ENCODE assay signal across 9 cellular contexts in the genomic region with DNA sequence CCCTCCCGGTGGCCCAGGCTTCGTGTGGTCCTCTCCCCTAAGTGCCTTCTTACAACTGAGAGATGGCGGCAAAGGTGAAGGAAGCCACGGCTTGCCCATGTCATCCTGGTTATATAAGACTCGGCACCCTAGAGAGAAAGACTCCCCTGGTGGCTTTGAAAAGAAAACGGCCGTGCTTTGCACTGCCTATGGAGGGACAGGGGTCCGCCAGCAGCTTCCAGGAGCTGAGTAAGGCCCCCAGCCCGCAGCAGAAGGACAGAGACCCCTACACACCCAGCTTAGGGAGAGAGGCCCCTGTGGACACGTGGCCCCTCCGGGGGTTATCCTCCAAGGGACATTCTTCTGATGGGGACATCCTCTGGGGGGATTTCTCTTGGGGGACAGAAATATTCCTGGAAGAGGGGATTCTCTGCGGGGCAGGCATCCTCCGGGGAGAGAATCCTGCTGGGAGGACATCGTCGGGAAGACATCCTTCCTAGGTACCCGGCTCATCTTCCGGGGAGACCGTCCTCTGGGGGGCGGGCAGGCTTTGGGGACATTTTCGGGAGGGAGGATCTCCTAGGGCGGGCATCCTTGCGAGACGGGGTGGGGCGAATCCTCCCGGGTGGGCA. TPM values are rescaled to one million over a fixed set of nuclear protein-coding genes. Genes with fewer than 3 reads are reported as not detected.
A peak's percentile ranks its signal among the peaks of the same experiment; 100 is the strongest.
DNase-seq lines count a peak whose midpoint lies in the region; ATAC-seq and TF ChIP-seq lines count a peak whose summit lies in the region.
"Had no signal": no experiment of that assay in that cellular context is flagged by ENCODE, and none has a peak within 500 bp of the region (broad histone marks: within the 10 kb centered on the region; RNA-seq: fewer than 3 reads in every experiment).

No MANE protein-coding gene starts in this region.

- H3K27ac Mint-ChIP-seq in activated CD8-positive, alpha-beta T cell treated with anti-CD3 and anti-CD28 coated beads for 36 hours: peak overlapping the region; percentile 88
- peak overlapping the region; percentile 89 to 98 (median 94) for H3K27ac Mint-ChIP-seq in immature natural killer cell

- no peaks in the 10 kb centered on the region for H3K9me3 ChIP-seq in thoracic aorta

- H3K4me1 Mint-ChIP-seq in activated CD8-positive, alpha-beta T cell treated with anti-CD3 and anti-CD28 coated beads for 36 hours (ENCODE audit: low read depth): peaks cover 30% of the 10 kb centered on the region
- H3K4me1 Mint-ChIP-seq in immature natural killer cell: peaks cover 26 to 31% of the 10 kb centered on the region in 2 donors

- peak; percentile 27 for ATAC-seq in activated CD8-positive, alpha-beta T cell treated with anti-CD3 and anti-CD28 coated beads for 36 hours
- ATAC-seq in thoracic aorta (ENCODE audit: insufficient number of reproducible peaks, low FRiP score, low read depth) (no peak), HG03039 (IDR thresholded peaks at IDR 0.05; ENCODE audit: unreplicated experiment) (no peak), GM21576 (IDR thresholded peaks at IDR 0.05; ENCODE audit: unreplicated experiment) (no peak)

- intact Hi-C loops in activated CD8-positive, alpha-beta T cell treated with anti-CD3 and anti-CD28 coated beads for 36 hours (cut with micrococcal nuclease): no loop called here

- TF ChIP-seq CTCF in AG04449 (IDR thresholded peaks at IDR 0.05; ENCODE audit: insufficient read depth, low read length, missing control alignments): peak; percentile 12
- TF ChIP-seq CTCF in GM20000 (IDR thresholded peaks at IDR 0.05; ENCODE audit: extremely low read depth, missing control alignments): no peak
- no peak for TF ChIP-seq CTCF in activated CD8-positive, alpha-beta T cell treated with anti-CD3 and anti-CD28 coated beads for 36 hours (IDR thresholded peaks at IDR 0.05)
- no peak for TF ChIP-seq CTCF in thoracic aorta (IDR thresholded peaks at IDR 0.05)

- H3K4me3 Mint-ChIP-seq in activated CD8-positive, alpha-beta T cell treated with anti-CD3 and anti-CD28 coated beads for 36 hours: peak overlapping the region; percentile 83
- H3K4me3 Mint-ChIP-seq in immature natural killer cell: peak overlapping the region; percentile 86 to 96 (median 92)

- H3K27me3 Mint-ChIP-seq in activated CD8-positive, alpha-beta T cell treated with anti-CD3 and anti-CD28 coated beads for 36 hours: no peaks in the 10 kb centered on the region
- H3K27me3 Mint-ChIP-seq in immature natural killer cell (ENCODE audit: low read depth in 3 of 3): peaks cover 5 to 10% (median 6%) of the 10 kb centered on the region in 3 donors

- H3K36me3 Mint-ChIP-seq in activated CD8-positive, alpha-beta T cell treated with anti-CD3 and anti-CD28 coated beads for 36 hours (ENCODE audit: low read depth): peaks cover 31% of the 10 kb centered on the region
- H3K36me3 Mint-ChIP-seq in immature natural killer cell: peaks cover 0 to 12% (median 5%) of the 10 kb centered on the region in 3 donors

- H3K27ac ChIP-seq in thoracic aorta: peak overlapping the region; percentile 58 to 78

- POLR2A ChIA-PET in AG04449 (lab: Yijun Ruan, JAX): interaction anchor here (0.9 to 1.2 kb wide), 2 partner anchors 8 to 9 kb away, joined by 3 to 4 read pairs; partner anchors contain the start of gene MRGBP
- POLR2A ChIA-PET in activated CD8-positive, alpha-beta T cell treated with anti-CD3 and anti-CD28 coated beads for 36 hours (lab: Charles Lee): interaction anchor here (0.8 to 2.2 kb wide), 5 partner anchors 9 to 181 kb away, joined by 3 to 12 read pairs (median 6); no protein-coding TSS in a partner anchor

- no peaks in the 10 kb centered on the region for H3K9me3 Mint-ChIP-seq in activated CD8-positive, alpha-beta T cell treated with anti-CD3 and anti-CD28 coated beads for 36 hours
- no peaks in the 10 kb centered on the region for H3K9me3 Mint-ChIP-seq in immature natural killer cell

- H3K27me3 ChIP-seq in thoracic aorta (replicated peaks; ENCODE audit: insufficient read depth): no peaks in the 10 kb centered on the region

- peaks cover 16 to 38% of the 10 kb centered on the region in 2 donors for H3K4me1 ChIP-seq in thoracic aorta (ENCODE audit: control insufficient read depth in 1 of 2, low read depth in 2 of 2)

- peaks cover 17% of the 10 kb centered on the region for H3K36me3 ChIP-seq in thoracic aorta

- H3K4me3 ChIP-seq in AG04449 (ENCODE audit: low read depth, low read length) (peak overlapping the region; percentile 86), thoracic aorta (peak overlapping the region; percentile 95)

- CTCF ChIA-PET in AG04449 (lab: Yijun Ruan, JAX): interaction anchor here (1.2 to 7.8 kb wide), 2 partner anchors 136 to 304 kb away, joined by 3 to 99 read pairs; no protein-coding TSS in a partner anchor
- CTCF ChIA-PET in activated CD8-positive, alpha-beta T cell treated with anti-CD3 and anti-CD28 coated beads for 36 hours (lab: Charles Lee): interaction anchor here (0.7 kb wide), 1 partner anchor 10 kb away, joined by 3 read pairs; no protein-coding TSS in a partner anchor

- DNase-seq in AG04449 (ENCODE audit: low read depth, low spot score) (no peak), GM20000 (ENCODE audit: low spot score) (peak; percentile 58), immature natural killer cell (peak in 2 of 3 donors; percentile 16 to 27), thoracic aorta (ENCODE audit: low spot score) (no peak), NCI-H2081 treated with DMSO at 0.1 percent for 48 hours (lab: John Stamatoyannopoulos, UW) (no peak)
- DNase-seq in activated CD8-positive, alpha-beta T cell treated with anti-CD3 and anti-CD28 coated beads for 36 hours: peak; percentile 50

RNA-seq across cellular contexts. Expression of gene OGFR, which starts 0.5 kb away (rescaled TPM):
- 10 to 100 TPM; 53.6 to 55.2 TPM for total RNA-seq in activated CD8-positive, alpha-beta T cell treated with anti-CD3 and anti-CD28 coated beads for 36 hours
- 10 to 100 TPM; 21.6 to 75.3 (median 31.3) TPM for polyA plus RNA-seq in immature natural killer cell
- total RNA-seq in thoracic aorta: 10 to 100 TPM; 50.6 to 57.4 TPM

RNA-seq across cellular contexts. Expression of gene MRGBP, which starts 7.9 kb away (rescaled TPM):
- total RNA-seq in activated CD8-positive, alpha-beta T cell treated with anti-CD3 and anti-CD28 coated beads for 36 hours: 10 to 100 TPM; 18.5 to 18.9 TPM
- polyA plus RNA-seq in immature natural killer cell: 10 to 100 TPM; 10.4 to 15.3 (median 12.5) TPM
- 1 to 10 TPM; 5.7 to 9.1 TPM for total RNA-seq in thoracic aorta

RNA-seq across cellular contexts. Expression of gene COL9A3, which starts 12.7 kb away (rescaled TPM):
- total RNA-seq in activated CD8-positive, alpha-beta T cell treated with anti-CD3 and anti-CD28 coated beads for 36 hours: not detected
- polyA plus RNA-seq in immature natural killer cell: under 1 TPM in 1 of 3 donors, not detected in 2; 0.87 TPM
- total RNA-seq in thoracic aorta: 1 to 10 TPM in 1 of 2 donors, under 1 TPM in 1; 0.54 to 3.1 TPM
- total RNA-seq: myocyte had no signal

RNA-seq across cellular contexts. Expression of gene TCFL5, which starts 57.5 kb away (rescaled TPM):
- 1 to 10 TPM; 7.5 to 7.6 TPM for total RNA-seq in activated CD8-positive, alpha-beta T cell treated with anti-CD3 and anti-CD28 coated beads for 36 hours
- 1 to 10 TPM in 2 of 3 donors, under 1 TPM in 1; 0.63 to 2.1 (median 1.1) TPM for polyA plus RNA-seq in immature natural killer cell
- 1 to 10 TPM; 3.8 to 6.2 TPM for total RNA-seq in thoracic aorta

Comparison
In these comparisons a context has a peak if more than half of its experiments do, and no peak if none do; other contexts are left out.
1. DNase-seq: peak in GM20000 (single experiment), activated CD8-positive, alpha-beta T cell treated with anti-CD3 and anti-CD28 coated beads for 36 hours (single experiment) and immature natural killer cell (2 of 3); none in AG04449 (single experiment), thoracic aorta (single experiment) and NCI-H2081 treated with DMSO at 0.1 percent for 48 hours (single experiment).